ENCODE assay signal across 19 cellular contexts in the genomic region with DNA sequence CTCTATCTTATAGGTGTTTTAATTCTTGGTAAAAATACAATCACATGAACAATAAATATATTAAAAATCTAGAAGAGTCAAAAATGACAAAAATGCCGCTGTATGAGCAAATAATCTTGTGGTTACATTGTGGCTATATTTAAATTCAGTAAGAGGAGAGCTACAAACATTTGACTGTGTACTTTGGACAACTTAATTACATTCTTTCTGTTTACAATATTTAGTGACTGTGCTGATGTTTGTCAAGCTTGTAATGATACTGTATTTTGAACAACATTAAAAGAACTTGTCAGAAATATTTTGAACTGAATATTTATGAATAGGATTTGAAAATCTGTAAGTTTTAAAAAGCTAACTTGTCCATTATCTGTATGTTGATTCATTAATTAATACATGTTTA.
"Had no signal": no experiment of that assay in that cellular context is flagged by ENCODE, and none has a peak within 500 bp of the region (broad histone marks: within the 10 kb centered on the region; RNA-seq: fewer than 3 reads in every experiment).

No MANE protein-coding gene starts in this region.

- H3K27me3 ChIP-seq: esophagus squamous epithelium, foreskin keratinocyte, hepatocyte, right lobe of liver, suprapubic skin, thyroid gland had no signal

- H3K27me3 Mint-ChIP-seq: dendritic cell treated with granulocyte-macrophage colony-stimulating factor and Interleukin-4, amounts not matched to agents 40 ng/mL and 50 ng/mL, for 4 days; effector memory CD8-positive, alpha-beta T cell; naive B cell; type B pancreatic cell had no signal

- H3K9me3 ChIP-seq: esophagus squamous epithelium, psoas muscle, right lobe of liver, suprapubic skin, thyroid gland had no signal

- H2AFZ ChIP-seq: hepatocyte had no signal

- H3K79me2 ChIP-seq: hepatocyte had no signal

- H3K4me1 ChIP-seq: esophagus squamous epithelium, foreskin keratinocyte, psoas muscle, suprapubic skin, thyroid gland had no signal

- H3K4me1 Mint-ChIP-seq: naive B cell; nephron progenitor cell; stimulated activated effector memory CD8-positive, alpha-beta T cell treated with anti-CD3 and anti-CD28 coated beads, Interleukin-12 subunit alpha, Interleukin-12 subunit beta, amount 100 ng/mL, for 72 hours had no signal

- DNase-seq: effector memory CD8-positive, alpha-beta T cell; esophagus squamous epithelium; foreskin keratinocyte; head of caudate nucleus; mesendoderm; naive B cell; nephron progenitor cell; psoas muscle; retina; right lobe of liver; stimulated activated CD4-positive, alpha-beta T cell treated with anti-CD3 and anti-CD28 coated beads, Interleukin-4, amount 100 ng/mL, for 1 hour; stimulated activated CD8-positive, alpha-beta memory T cell treated with anti-CD3 and anti-CD28 coated beads, Interleukin-4, amount 100 ng/mL, for 48 hours; stimulated activated naive CD8-positive, alpha-beta T cell treated with anti-CD3 and anti-CD28 coated beads, Interleukin-15, Interleukin-2, amounts not matched to agents 100 U/mL and 50 U/mL, for 24 hours; thyroid gland had no signal

- H3K27ac Mint-ChIP-seq: dendritic cell treated with granulocyte-macrophage colony-stimulating factor and Interleukin-4, amounts not matched to agents 40 ng/mL and 50 ng/mL, for 4 days; effector memory CD8-positive, alpha-beta T cell; naive B cell; nephron progenitor cell; stimulated activated effector memory CD8-positive, alpha-beta T cell treated with anti-CD3 and anti-CD28 coated beads, Interleukin-12 subunit alpha, Interleukin-12 subunit beta, amount 100 ng/mL, for 72 hours; type B pancreatic cell had no signal

- H3K27ac ChIP-seq: esophagus squamous epithelium, foreskin keratinocyte, hepatocyte, psoas muscle, right lobe of liver, suprapubic skin, thyroid gland had no signal

- H3K4me2 ChIP-seq: hepatocyte had no signal

- H3K4me3 Mint-ChIP-seq: dendritic cell treated with granulocyte-macrophage colony-stimulating factor and Interleukin-4, amounts not matched to agents 40 ng/mL and 50 ng/mL, for 4 days; effector memory CD8-positive, alpha-beta T cell; naive B cell; nephron progenitor cell; stimulated activated effector memory CD8-positive, alpha-beta T cell treated with anti-CD3 and anti-CD28 coated beads, Interleukin-12 subunit alpha, Interleukin-12 subunit beta, amount 100 ng/mL, for 72 hours; type B pancreatic cell had no signal

- H3K36me3 ChIP-seq: esophagus squamous epithelium, right lobe of liver, suprapubic skin, thyroid gland had no signal

- H3K4me3 ChIP-seq: esophagus squamous epithelium, hepatocyte, psoas muscle, right lobe of liver, suprapubic skin, thyroid gland had no signal

- H3K9me3 Mint-ChIP-seq: nephron progenitor cell, type B pancreatic cell had no signal

- ATAC-seq: effector memory CD8-positive, alpha-beta T cell; foreskin keratinocyte; psoas muscle; right lobe of liver; stimulated activated effector memory CD8-positive, alpha-beta T cell treated with anti-CD3 and anti-CD28 coated beads, Interleukin-12 subunit alpha, Interleukin-12 subunit beta, amount 100 ng/mL, for 72 hours; stimulated activated naive CD8-positive, alpha-beta T cell treated with anti-CD3 and anti-CD28 coated beads, Interleukin-15, Interleukin-2, amounts not matched to agents 100 U/mL and 50 U/mL, for 24 hours had no signal

- H3K36me3 Mint-ChIP-seq: naive B cell; stimulated activated effector memory CD8-positive, alpha-beta T cell treated with anti-CD3 and anti-CD28 coated beads, Interleukin-12 subunit alpha, Interleukin-12 subunit beta, amount 100 ng/mL, for 72 hours; type B pancreatic cell had no signal
